Comparison of ENCODE assay signal across 1 cellular context in the genomic region with DNA sequence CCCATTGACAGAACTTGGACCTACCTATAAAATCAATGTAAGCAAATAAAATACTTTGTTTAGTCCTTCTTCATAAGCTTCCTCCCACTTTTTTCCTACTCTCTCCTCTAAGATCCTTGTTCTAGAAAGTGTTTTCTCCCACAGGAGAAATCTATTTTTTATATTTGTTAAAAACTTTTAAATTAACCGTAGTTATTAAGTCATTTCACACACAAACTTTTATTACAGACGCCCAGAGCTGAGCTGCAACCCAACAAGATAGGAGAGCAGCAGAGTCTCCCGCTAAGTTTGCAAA.
A peak's percentile ranks its signal among the peaks of the same experiment; 100 is the strongest.
TF ChIP-seq lines count a peak whose summit lies in the region.

No MANE protein-coding gene starts in this region.

TF ChIP-seq in K562, 482 proteins besides CTCF, POLR2A, EP300 and RAD21:
- TF ChIP-seq, protein P1, sequence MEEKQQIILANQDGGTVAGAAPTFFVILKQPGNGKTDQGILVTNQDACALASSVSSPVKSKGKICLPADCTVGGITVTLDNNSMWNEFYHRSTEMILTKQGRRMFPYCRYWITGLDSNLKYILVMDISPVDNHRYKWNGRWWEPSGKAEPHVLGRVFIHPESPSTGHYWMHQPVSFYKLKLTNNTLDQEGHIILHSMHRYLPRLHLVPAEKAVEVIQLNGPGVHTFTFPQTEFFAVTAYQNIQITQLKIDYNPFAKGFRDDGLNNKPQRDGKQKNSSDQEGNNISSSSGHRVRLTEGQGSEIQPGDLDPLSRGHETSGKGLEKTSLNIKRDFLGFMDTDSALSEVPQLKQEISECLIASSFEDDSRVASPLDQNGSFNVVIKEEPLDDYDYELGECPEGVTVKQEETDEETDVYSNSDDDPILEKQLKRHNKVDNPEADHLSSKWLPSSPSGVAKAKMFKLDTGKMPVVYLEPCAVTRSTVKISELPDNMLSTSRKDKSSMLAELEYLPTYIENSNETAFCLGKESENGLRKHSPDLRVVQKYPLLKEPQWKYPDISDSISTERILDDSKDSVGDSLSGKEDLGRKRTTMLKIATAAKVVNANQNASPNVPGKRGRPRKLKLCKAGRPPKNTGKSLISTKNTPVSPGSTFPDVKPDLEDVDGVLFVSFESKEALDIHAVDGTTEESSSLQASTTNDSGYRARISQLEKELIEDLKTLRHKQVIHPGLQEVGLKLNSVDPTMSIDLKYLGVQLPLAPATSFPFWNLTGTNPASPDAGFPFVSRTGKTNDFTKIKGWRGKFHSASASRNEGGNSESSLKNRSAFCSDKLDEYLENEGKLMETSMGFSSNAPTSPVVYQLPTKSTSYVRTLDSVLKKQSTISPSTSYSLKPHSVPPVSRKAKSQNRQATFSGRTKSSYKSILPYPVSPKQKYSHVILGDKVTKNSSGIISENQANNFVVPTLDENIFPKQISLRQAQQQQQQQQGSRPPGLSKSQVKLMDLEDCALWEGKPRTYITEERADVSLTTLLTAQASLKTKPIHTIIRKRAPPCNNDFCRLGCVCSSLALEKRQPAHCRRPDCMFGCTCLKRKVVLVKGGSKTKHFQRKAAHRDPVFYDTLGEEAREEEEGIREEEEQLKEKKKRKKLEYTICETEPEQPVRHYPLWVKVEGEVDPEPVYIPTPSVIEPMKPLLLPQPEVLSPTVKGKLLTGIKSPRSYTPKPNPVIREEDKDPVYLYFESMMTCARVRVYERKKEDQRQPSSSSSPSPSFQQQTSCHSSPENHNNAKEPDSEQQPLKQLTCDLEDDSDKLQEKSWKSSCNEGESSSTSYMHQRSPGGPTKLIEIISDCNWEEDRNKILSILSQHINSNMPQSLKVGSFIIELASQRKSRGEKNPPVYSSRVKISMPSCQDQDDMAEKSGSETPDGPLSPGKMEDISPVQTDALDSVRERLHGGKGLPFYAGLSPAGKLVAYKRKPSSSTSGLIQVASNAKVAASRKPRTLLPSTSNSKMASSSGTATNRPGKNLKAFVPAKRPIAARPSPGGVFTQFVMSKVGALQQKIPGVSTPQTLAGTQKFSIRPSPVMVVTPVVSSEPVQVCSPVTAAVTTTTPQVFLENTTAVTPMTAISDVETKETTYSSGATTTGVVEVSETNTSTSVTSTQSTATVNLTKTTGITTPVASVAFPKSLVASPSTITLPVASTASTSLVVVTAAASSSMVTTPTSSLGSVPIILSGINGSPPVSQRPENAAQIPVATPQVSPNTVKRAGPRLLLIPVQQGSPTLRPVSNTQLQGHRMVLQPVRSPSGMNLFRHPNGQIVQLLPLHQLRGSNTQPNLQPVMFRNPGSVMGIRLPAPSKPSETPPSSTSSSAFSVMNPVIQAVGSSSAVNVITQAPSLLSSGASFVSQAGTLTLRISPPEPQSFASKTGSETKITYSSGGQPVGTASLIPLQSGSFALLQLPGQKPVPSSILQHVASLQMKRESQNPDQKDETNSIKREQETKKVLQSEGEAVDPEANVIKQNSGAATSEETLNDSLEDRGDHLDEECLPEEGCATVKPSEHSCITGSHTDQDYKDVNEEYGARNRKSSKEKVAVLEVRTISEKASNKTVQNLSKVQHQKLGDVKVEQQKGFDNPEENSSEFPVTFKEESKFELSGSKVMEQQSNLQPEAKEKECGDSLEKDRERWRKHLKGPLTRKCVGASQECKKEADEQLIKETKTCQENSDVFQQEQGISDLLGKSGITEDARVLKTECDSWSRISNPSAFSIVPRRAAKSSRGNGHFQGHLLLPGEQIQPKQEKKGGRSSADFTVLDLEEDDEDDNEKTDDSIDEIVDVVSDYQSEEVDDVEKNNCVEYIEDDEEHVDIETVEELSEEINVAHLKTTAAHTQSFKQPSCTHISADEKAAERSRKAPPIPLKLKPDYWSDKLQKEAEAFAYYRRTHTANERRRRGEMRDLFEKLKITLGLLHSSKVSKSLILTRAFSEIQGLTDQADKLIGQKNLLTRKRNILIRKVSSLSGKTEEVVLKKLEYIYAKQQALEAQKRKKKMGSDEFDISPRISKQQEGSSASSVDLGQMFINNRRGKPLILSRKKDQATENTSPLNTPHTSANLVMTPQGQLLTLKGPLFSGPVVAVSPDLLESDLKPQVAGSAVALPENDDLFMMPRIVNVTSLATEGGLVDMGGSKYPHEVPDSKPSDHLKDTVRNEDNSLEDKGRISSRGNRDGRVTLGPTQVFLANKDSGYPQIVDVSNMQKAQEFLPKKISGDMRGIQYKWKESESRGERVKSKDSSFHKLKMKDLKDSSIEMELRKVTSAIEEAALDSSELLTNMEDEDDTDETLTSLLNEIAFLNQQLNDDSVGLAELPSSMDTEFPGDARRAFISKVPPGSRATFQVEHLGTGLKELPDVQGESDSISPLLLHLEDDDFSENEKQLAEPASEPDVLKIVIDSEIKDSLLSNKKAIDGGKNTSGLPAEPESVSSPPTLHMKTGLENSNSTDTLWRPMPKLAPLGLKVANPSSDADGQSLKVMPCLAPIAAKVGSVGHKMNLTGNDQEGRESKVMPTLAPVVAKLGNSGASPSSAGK (IDR thresholded peaks at IDR 0.05) = 0 out of 2 replicates have a peak, but pooled peaks have one; percentile 5
- no peak for TF ChIP-seq NBN (IDR thresholded peaks at IDR 0.05; ENCODE audit: low read depth)
- TF ChIP-seq, protein P2, sequence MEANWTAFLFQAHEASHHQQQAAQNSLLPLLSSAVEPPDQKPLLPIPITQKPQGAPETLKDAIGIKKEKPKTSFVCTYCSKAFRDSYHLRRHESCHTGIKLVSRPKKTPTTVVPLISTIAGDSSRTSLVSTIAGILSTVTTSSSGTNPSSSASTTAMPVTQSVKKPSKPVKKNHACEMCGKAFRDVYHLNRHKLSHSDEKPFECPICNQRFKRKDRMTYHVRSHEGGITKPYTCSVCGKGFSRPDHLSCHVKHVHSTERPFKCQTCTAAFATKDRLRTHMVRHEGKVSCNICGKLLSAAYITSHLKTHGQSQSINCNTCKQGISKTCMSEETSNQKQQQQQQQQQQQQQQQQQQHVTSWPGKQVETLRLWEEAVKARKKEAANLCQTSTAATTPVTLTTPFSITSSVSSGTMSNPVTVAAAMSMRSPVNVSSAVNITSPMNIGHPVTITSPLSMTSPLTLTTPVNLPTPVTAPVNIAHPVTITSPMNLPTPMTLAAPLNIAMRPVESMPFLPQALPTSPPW (CRISPR knock-in tag; IDR thresholded peaks at IDR 0.05) = peak; percentile 14; the same call in 1 of the 2 replicates
- TF ChIP-seq ZBED1 (IDR thresholded peaks at IDR 0.05) = no peak
- 0 out of 2 replicates have a peak, but pooled peaks have one; percentile 32 for TF ChIP-seq ZKSCAN8 (CRISPR knock-in tag; IDR thresholded peaks at IDR 0.05)
TF ChIP-seq in K562: peak in this region for 3.
